ENCODE assay signal across 18 cellular contexts in the genomic region with DNA sequence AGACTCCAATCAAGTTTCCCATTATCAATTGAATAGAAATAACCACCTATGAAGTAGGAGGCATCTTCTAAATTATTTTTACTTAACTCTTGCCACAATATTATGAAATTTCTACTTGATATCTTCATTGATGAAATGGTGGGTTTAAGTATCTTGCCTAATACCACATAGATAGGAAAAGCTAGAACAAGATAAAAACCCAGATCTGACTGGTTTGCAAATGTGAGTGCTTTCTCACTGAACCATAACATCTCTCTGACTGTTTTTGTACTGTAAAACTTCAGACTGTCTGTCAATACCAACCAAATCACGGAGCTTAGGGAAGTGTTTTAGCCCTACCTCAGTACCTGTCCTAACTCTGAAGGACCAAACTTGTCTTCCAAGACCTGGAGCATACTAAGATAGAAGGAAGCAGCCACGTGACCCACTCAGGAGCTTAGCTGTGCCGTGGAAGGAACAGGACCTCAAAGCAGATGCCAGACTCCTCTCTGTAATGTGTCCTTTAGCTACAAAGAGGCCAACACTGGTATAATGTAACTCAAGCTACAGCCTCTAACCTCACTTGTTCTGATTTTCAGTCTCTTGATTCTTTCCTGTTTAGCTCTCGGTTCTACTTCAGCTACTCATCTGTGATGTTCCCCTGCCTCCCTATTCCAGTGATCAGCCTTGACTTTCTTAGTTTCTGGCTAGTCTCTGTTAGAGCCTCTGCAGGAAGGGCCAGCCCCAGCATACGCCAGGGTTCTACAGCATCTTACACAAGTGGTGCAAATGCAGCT.
DNase-seq lines count a peak whose midpoint lies in the region; ATAC-seq, FAIRE-seq and TF ChIP-seq lines count a peak whose summit lies in the region.
"Had no signal": no experiment of that assay in that cellular context is flagged by ENCODE, and none has a peak within 500 bp of the region (broad histone marks: within the 10 kb centered on the region; RNA-seq: fewer than 3 reads in every experiment).

No MANE protein-coding gene starts in this region.

- ATAC-seq in GM18502 (IDR thresholded peaks at IDR 0.05; ENCODE audit: poor library complexity, unreplicated experiment) (peak; percentile 33), GM21515 (IDR thresholded peaks at IDR 0.05; ENCODE audit: unreplicated experiment) (peak; percentile 32), HG03064 (IDR thresholded peaks at IDR 0.05; ENCODE audit: low read depth, unreplicated experiment) (peak; percentile 41), Right ventricle myocardium inferior (no peak)
- ATAC-seq: left colon had no signal

- no peak for FAIRE-seq in astrocyte (lab: Jason Lieb, UNC)

- H3K27ac ChIP-seq in astrocyte (ENCODE audit: low read depth, low read length): no peak overlapping the region
- H3K27ac ChIP-seq: ascending aorta, upper lobe of left lung had no signal

- H2AFZ ChIP-seq in astrocyte (ENCODE audit: low read depth, low read length): no peak overlapping the region

- no peaks in the 10 kb centered on the region for H4K20me1 ChIP-seq in astrocyte (ENCODE audit: insufficient read depth, low read length)

- DNase-seq in astrocyte (ENCODE audit: low read depth) (no peak), CD14-positive monocyte (ENCODE audit: low spot score) (no peak), Right ventricle myocardium inferior (ENCODE audit: missing footprints) (no peak), nucleus accumbens (lab: John Stamatoyannopoulos, UW) (no peak)
- DNase-seq in activated CD8-positive, alpha-beta memory T cell treated with anti-CD3 and anti-CD28 coated beads, Interleukin-2, amount 50 U/mL, for 48 hours: no peak
- DNase-seq: activated CD4-positive, alpha-beta T cell treated with anti-CD3 and anti-CD28 coated beads, Interleukin-2, amount 10 ng/mL, durations not matched to agents 7 days and 5 days; hippocampal formation; left colon; NCI-H2029 treated with DMSO at 0.1 percent for 48 hours; NCI-H774; Right ventricle myocardium superior; upper lobe of left lung had no signal

- H3K27me3 Mint-ChIP-seq in astrocyte (ENCODE audit: low read depth, unreplicated experiment) (no peaks in the 10 kb centered on the region), CD14-positive monocyte (ENCODE audit: low read depth in 3 of 3) (peaks cover 1 to 5% (median 3%) of the 10 kb centered on the region in 3 donors)
- H3K27me3 Mint-ChIP-seq: activated CD4-positive, alpha-beta T cell treated with anti-CD3 and anti-CD28 coated beads, Interleukin-2, amount 10 ng/mL, durations not matched to agents 7 days and 5 days had no signal

- no peaks in the 10 kb centered on the region for H3K9me3 ChIP-seq in astrocyte (ENCODE audit: insufficient read depth, low read depth, low read length)
- H3K9me3 ChIP-seq: ascending aorta, upper lobe of left lung had no signal

- no peaks in the 10 kb centered on the region for H3K27me3 ChIP-seq in astrocyte (ENCODE audit: insufficient read depth, low read length)
- H3K27me3 ChIP-seq: ascending aorta, upper lobe of left lung had no signal

- no peak overlapping the region for H3K4me3 ChIP-seq in astrocyte (ENCODE audit: insufficient read depth, low read depth, low read length)
- H3K4me3 ChIP-seq: ascending aorta, upper lobe of left lung had no signal

- peak overlapping the region; percentile 20 for H3K27ac Mint-ChIP-seq in astrocyte (ENCODE audit: unreplicated experiment)
- no peak overlapping the region for H3K27ac Mint-ChIP-seq in CD14-positive monocyte
- H3K27ac Mint-ChIP-seq: activated CD4-positive, alpha-beta T cell treated with anti-CD3 and anti-CD28 coated beads, Interleukin-2, amount 10 ng/mL, durations not matched to agents 7 days and 5 days; activated T-helper 2 cell treated with anti-CD3 and anti-CD28 coated beads, Interferon-gamma antibody, Interleukin-2, Interleukin-4, amounts not matched to agents 10 μg/mL and 5 μg/mL and 100 μg/mL, durations not matched to agents 14 hours and 24 hours and 36 hours; T-helper 2 cell treated with Interferon-gamma antibody and Interleukin-4, amounts not matched to agents 5 μg/mL and 100 μg/mL, for 36 hours had no signal

- H3K9me3 Mint-ChIP-seq in astrocyte (ENCODE audit: unreplicated experiment): no peaks in the 10 kb centered on the region
- H3K9me3 Mint-ChIP-seq in CD14-positive monocyte: peaks cover 0 to 12% (median 0%) of the 10 kb centered on the region in 7 donors
- H3K9me3 Mint-ChIP-seq: activated T-helper 2 cell treated with anti-CD3 and anti-CD28 coated beads, Interferon-gamma antibody, Interleukin-2, Interleukin-4, amounts not matched to agents 10 μg/mL and 5 μg/mL and 100 μg/mL, durations not matched to agents 14 hours and 24 hours and 36 hours; T-helper 2 cell treated with Interferon-gamma antibody and Interleukin-4, amounts not matched to agents 5 μg/mL and 100 μg/mL, for 36 hours had no signal

- H3K4me2 ChIP-seq in astrocyte (ENCODE audit: low read length): no peak overlapping the region

- peaks cover 3% of the 10 kb centered on the region for H3K79me2 ChIP-seq in astrocyte (ENCODE audit: insufficient read depth, low read length)

- intact Hi-C loops in CD14-positive monocyte (cut with micrococcal nuclease) (no loop called here), Right ventricle myocardium inferior (cut with DNase I) (no loop called here)

- H3K4me3 Mint-ChIP-seq in astrocyte (ENCODE audit: unreplicated experiment) (no peak overlapping the region), CD14-positive monocyte (no peak overlapping the region)
- H3K4me3 Mint-ChIP-seq: activated CD4-positive, alpha-beta T cell treated with anti-CD3 and anti-CD28 coated beads, Interleukin-2, amount 10 ng/mL, durations not matched to agents 7 days and 5 days; T-helper 2 cell treated with Interferon-gamma antibody and Interleukin-4, amounts not matched to agents 5 μg/mL and 100 μg/mL, for 36 hours had no signal

- TF ChIP-seq CTCF in astrocyte (IDR thresholded peaks at IDR 0.05; ENCODE audit: insufficient read depth, low read depth, low read length) (no peak), CD14-positive monocyte (IDR thresholded peaks at IDR 0.05) (no peak)

- H3K9ac ChIP-seq in astrocyte (ENCODE audit: low read length): no peak overlapping the region

- H3K36me3 ChIP-seq in astrocyte (ENCODE audit: insufficient read depth, low read length): peaks cover 12% of the 10 kb centered on the region

- H3K36me3 Mint-ChIP-seq in astrocyte (ENCODE audit: low read depth, unreplicated experiment) (peaks cover 31% of the 10 kb centered on the region), CD14-positive monocyte (no peaks in the 10 kb centered on the region)

- H3K4me1 Mint-ChIP-seq in astrocyte (ENCODE audit: low read depth, unreplicated experiment): peaks cover 13% of the 10 kb centered on the region
- H3K4me1 Mint-ChIP-seq in CD14-positive monocyte: peaks cover 2% of the 10 kb centered on the region

- H3K4me1 ChIP-seq in astrocyte (ENCODE audit: insufficient read depth, low read length): peaks cover 12% of the 10 kb centered on the region
- H3K4me1 ChIP-seq: ascending aorta, upper lobe of left lung had no signal
